ENCODE assay signal across 13 cellular contexts in the genomic region with DNA sequence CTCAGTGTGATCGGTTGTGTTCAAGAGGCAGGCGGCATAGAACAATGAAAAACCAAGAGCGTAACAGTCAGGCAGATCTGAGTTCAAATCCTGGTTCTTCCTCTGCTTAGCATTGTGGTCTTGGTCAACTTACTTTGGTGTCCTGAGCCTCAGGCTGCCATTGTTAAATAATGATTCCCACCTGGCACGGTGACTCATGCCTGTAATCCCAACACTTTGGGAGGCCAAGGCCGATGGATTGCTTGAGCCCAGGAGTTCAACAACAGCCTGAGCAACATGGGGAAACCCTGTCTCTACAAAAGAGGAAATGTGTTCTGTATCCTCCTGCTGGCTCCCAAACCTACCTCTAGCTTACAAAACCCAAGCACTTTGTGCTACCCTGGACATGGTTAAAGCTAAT.
"Had no signal": no experiment of that assay in that cellular context is flagged by ENCODE, and none has a peak within 500 bp of the region (broad histone marks: within the 10 kb centered on the region; RNA-seq: fewer than 3 reads in every experiment).

No MANE protein-coding gene starts in this region.

- H3K4me3 Mint-ChIP-seq: activated naive CD4-positive, alpha-beta T cell treated with anti-CD3 and anti-CD28 coated beads, Interleukin-2, amount 50 U/mL, for 24 hours had no signal

- H3K27ac ChIP-seq: brain microvascular endothelial cell, esophagus squamous epithelium, sigmoid colon, upper lobe of left lung had no signal

- H3K27me3 Mint-ChIP-seq: activated naive CD4-positive, alpha-beta T cell treated with anti-CD3 and anti-CD28 coated beads, Interleukin-2, amount 50 U/mL, for 24 hours had no signal

- H3K9me3 Mint-ChIP-seq: activated naive CD4-positive, alpha-beta T cell treated with anti-CD3 and anti-CD28 coated beads, Interleukin-2, amount 50 U/mL, for 24 hours had no signal

- H3K4me1 Mint-ChIP-seq: activated naive CD4-positive, alpha-beta T cell treated with anti-CD3 and anti-CD28 coated beads, Interleukin-2, amount 50 U/mL, for 24 hours had no signal

- H3K4me3 ChIP-seq: esophagus squamous epithelium, sigmoid colon, upper lobe of left lung had no signal

- H3K4me1 ChIP-seq: esophagus squamous epithelium, upper lobe of left lung had no signal

- H3K27ac Mint-ChIP-seq: activated naive CD4-positive, alpha-beta T cell treated with anti-CD3 and anti-CD28 coated beads, Interleukin-2, amount 50 U/mL, for 24 hours had no signal

- DNase-seq: activated CD4-positive, alpha-beta T cell treated with anti-CD3 and anti-CD28 coated beads, Interleukin-2, amount 50 U/mL, for 4 hours; activated CD4-positive, CD25-positive, alpha-beta regulatory T cell treated with anti-CD3 and anti-CD28 coated beads, Interleukin-2, amount 50 U/mL, for 72 hours; activated T-cell treated with anti-CD3 and anti-CD28 coated beads, Interleukin-2, amount 50 U/mL, for 1 hour; brain microvascular endothelial cell; esophagus squamous epithelium; foreskin melanocyte; head of caudate nucleus; sigmoid colon; stimulated activated CD4-positive, alpha-beta T cell treated with anti-CD3 and anti-CD28 coated beads, Interleukin-12 subunit alpha, Interleukin-12 subunit beta, amount 100 ng/mL, for 4 hours; stimulated activated naive CD4-positive, alpha-beta T cell treated with Interleukin-2 at 50 U/mL for 16 hours; upper lobe of left lung had no signal

- H3K27me3 ChIP-seq: esophagus squamous epithelium, upper lobe of left lung had no signal

- ATAC-seq: left lobe of liver had no signal

- H3K36me3 ChIP-seq: brain microvascular endothelial cell, esophagus squamous epithelium, sigmoid colon, upper lobe of left lung had no signal

- H3K9me3 ChIP-seq: esophagus squamous epithelium, sigmoid colon, upper lobe of left lung had no signal
